8 cellular contexts compared by ENCODE assay signal in genomic region chr17:44779211-44780025, GRCh38. TPM values are rescaled to one million over a fixed set of nuclear protein-coding genes. Genes with fewer than 3 reads are reported as not detected.
DNase-seq lines count a peak whose midpoint lies in the region; ATAC-seq and TF ChIP-seq lines count a peak whose summit lies in the region.

No MANE protein-coding gene starts in this region.

- H3K4me1 ChIP-seq in SJSA1 (replicated peaks) (peaks cover 37% of the 10 kb centered on the region), gastroesophageal sphincter (peaks cover 0 to 64% (median 16%) of the 10 kb centered on the region in 3 donors)

- H3K27ac ChIP-seq in SJSA1, result peak overlapping the region; percentile 52
- peak overlapping the region in 3 of 4 donors; percentile 69 to 79 (median 75) for H3K27ac ChIP-seq in gastroesophageal sphincter

- ATAC-seq in gastroesophageal sphincter, result peak; percentile 28
- ATAC-seq in HG03108 (IDR thresholded peaks at IDR 0.05; ENCODE audit: unreplicated experiment), result no peak

- no peaks in the 10 kb centered on the region for H3K9me3 ChIP-seq in SJSA1 (replicated peaks)
- H3K9me3 ChIP-seq in gastroesophageal sphincter, result no peaks in the 10 kb centered on the region

- peak in 3 of 4 experiments; percentile 91 to 93 (median 92) for TF ChIP-seq CTCF in gastroesophageal sphincter (IDR thresholded peaks at IDR 0.05)

- no peak for TF ChIP-seq EP300 in gastroesophageal sphincter (IDR thresholded peaks at IDR 0.05)

- DNase-seq in DMS53 (lab: John Stamatoyannopoulos, UW) (peak; percentile 91), LHCN-M2 (ENCODE audit: low read depth) (peak; percentile 73), SJSA1 (ENCODE audit: low read depth in 1 of 2, low spot score in 2 of 2) (peak; percentile 91 to 96), occipital lobe (lab: John Stamatoyannopoulos, UW) (peak; percentile 77), stromal cell of bone marrow (ENCODE audit: low read depth) (peak; percentile 42)
- peak; percentile 87 for DNase-seq in activated naive CD4-positive, alpha-beta T cell treated with Interleukin-2 at 50 U/mL for 16 hours

- no peaks in the 10 kb centered on the region for H3K36me3 ChIP-seq in SJSA1
- no peaks in the 10 kb centered on the region for H3K36me3 ChIP-seq in gastroesophageal sphincter

- H3K4me3 ChIP-seq in SJSA1 (peak overlapping the region; percentile 38), gastroesophageal sphincter (peak overlapping the region; percentile 26 to 49)

- peaks cover 2% of the 10 kb centered on the region; the same call in 1 of the 2 replicates for H3K27me3 ChIP-seq in SJSA1 (replicated peaks)
- H3K27me3 ChIP-seq in gastroesophageal sphincter, result peaks cover 2% of the 10 kb centered on the region

- no peak for TF ChIP-seq POLR2A in gastroesophageal sphincter (IDR thresholded peaks at IDR 0.05)

- 0 to 27% methylated on average over 9 to 18 of the region's 36 CpGs for WGBS in gastroesophageal sphincter (ENCODE audit: low coverage in 1 of 2), 2 donors

RNA-seq across cellular contexts. Expression of gene ADAM11, which starts 20.6 kb away (rescaled TPM):
- 0.26 and 0.40 TPM in 2 replicates for total RNA-seq in LHCN-M2 (2014; rRNA removed)
- polyA plus RNA-seq in LHCN-M2 (2012), result 0.39 TPM
- total RNA-seq in SJSA1 (2014; rRNA removed; shearing (Covaris generic)), result 0.13 and 4.4 TPM in 2 replicates
- total RNA-seq in gastroesophageal sphincter, result 1 to 10 TPM in 3 of 4 donors, under 1 TPM in 1; 0.10 to 4.2 (median 1.3) TPM
- 19.0 TPM for total RNA-seq in occipital lobe

RNA-seq across cellular contexts. Expression of gene GJC1, which starts 50.7 kb away (rescaled TPM):
- total RNA-seq in LHCN-M2 (2014; rRNA removed), result 23.7 and 24.6 TPM in 2 replicates
- 18.9 TPM for polyA plus RNA-seq in LHCN-M2 (2012)
- 36.4 and 53.4 TPM in 2 replicates for total RNA-seq in SJSA1 (2014; rRNA removed; shearing (Covaris generic))
- 10 to 100 TPM; 28.2 to 78.3 (median 44.5) TPM for total RNA-seq in gastroesophageal sphincter
- 81.3 TPM for total RNA-seq in occipital lobe

Comparison
In these comparisons a context has a peak if more than half of its experiments do, and no peak if none do; other contexts are left out.
1. DNase-seq: peak in every context shown above with its lines; median percentile 94 in SJSA1; 91 in DMS53; 87 in activated naive CD4-positive, alpha-beta T cell treated with Interleukin-2 at 50 U/mL for 16 hours; 77 in occipital lobe; 73 in LHCN-M2; 42 in stromal cell of bone marrow.